7 cellular contexts compared by ENCODE assay signal in the genomic region with DNA sequence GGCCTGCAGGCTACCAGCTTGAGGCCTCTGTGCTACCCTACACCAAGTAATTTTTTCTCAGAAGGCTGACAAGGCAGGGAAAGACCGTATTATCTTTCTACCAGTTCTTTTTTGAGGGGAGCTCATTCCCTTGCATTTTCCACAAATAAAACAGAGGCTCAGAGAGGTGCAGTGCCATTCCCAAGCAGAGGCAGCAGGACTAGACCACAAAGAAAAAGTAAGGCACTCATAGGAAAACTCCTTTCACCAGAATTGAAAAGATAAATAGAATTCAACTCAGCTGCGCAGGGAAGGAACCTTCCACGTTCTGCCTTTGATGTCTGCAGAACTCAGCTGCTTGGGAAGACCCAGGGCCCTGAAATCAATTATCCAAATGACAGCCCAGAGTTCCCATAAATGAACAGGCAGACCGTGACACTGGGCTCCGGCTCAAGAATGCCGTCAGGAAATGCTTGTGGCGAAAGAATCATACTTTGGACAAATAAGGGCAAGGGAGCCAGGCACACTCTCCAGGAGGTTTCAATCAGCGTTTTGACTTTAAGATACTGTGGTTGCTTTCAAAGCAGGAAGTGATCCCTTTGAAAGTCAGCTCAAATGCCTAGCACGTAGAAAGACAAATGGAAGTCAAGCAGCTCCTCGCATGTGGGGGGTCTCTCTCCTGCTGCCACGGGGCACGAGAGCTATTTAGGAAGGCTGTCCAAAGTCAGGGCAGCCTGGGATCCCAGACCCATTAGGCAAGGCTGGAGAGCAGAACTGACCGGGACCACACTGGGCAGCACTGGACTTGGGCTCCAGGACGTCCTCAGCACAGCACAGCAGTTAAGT. TPM values are rescaled to one million over a fixed set of nuclear protein-coding genes. Genes with fewer than 3 reads are reported as not detected.
DNase-seq lines count a peak whose midpoint lies in the region; ATAC-seq and TF ChIP-seq lines count a peak whose summit lies in the region.

No MANE protein-coding gene starts in this region.

- peak overlapping the region; percentile 95 to 96 for H3K27ac ChIP-seq in esophagus (ENCODE audit: low read depth in 2 of 2, low read length in 1 of 2)
- H3K27ac ChIP-seq in muscle layer of colon (ENCODE audit: low read depth, low read length), result peak overlapping the region; percentile 99

- H3K9me3 ChIP-seq in esophagus (ENCODE audit: control insufficient read depth in 2 of 2, insufficient read depth in 1 of 2, low read depth in 1 of 2, low read length in 1 of 2), result no peaks in the 10 kb centered on the region
- no peaks in the 10 kb centered on the region for H3K9me3 ChIP-seq in muscle layer of colon (ENCODE audit: low read length)

- 14 to 34% methylated on average over 14 of the region's 14 CpGs for WGBS in esophagus, 2 donors

- H3K4me1 ChIP-seq in esophagus (ENCODE audit: control insufficient read depth in 2 of 2, insufficient read depth in 2 of 2, low read length in 1 of 2) (peaks cover 18 to 33% of the 10 kb centered on the region in 2 donors), muscle layer of colon (ENCODE audit: insufficient read depth, low read length) (peaks cover 100% of the 10 kb centered on the region)

- peak overlapping the region; percentile 46 for H3K9ac ChIP-seq in muscle layer of colon (ENCODE audit: low read length)

- peaks cover 1 to 24% of the 10 kb centered on the region in 2 donors for H3K36me3 ChIP-seq in esophagus (ENCODE audit: control insufficient read depth in 2 of 2, insufficient read depth in 2 of 2, low read length in 1 of 2)
- H3K36me3 ChIP-seq in muscle layer of colon (ENCODE audit: insufficient read depth, low read length), result peaks cover 11% of the 10 kb centered on the region

- H3K4me3 ChIP-seq in esophagus (ENCODE audit: low read depth in 1 of 2, low read length in 2 of 2) (peak overlapping the region in 1 of 2 donors; percentile 7), muscle layer of colon (ENCODE audit: low read depth in 1 of 2, low read length in 2 of 2) (peak overlapping the region; percentile 15 to 42)

- DNase-seq in HK-2 (ENCODE audit: unreplicated experiment), result peak; percentile 77
- DNase-seq in activated CD4-positive, CD25-positive, alpha-beta regulatory T cell treated with anti-CD3 and anti-CD28 coated beads, Interleukin-2, amount 50 U/mL, for 72 hours, result no peak

- H3K27me3 ChIP-seq in esophagus (ENCODE audit: control insufficient read depth in 1 of 2, insufficient read depth in 2 of 2, low read length in 2 of 2), result no peaks in the 10 kb centered on the region
- no peaks in the 10 kb centered on the region for H3K27me3 ChIP-seq in muscle layer of colon (ENCODE audit: control insufficient read depth in 1 of 2, insufficient read depth in 2 of 2, low read length in 2 of 2)

- peak; percentile 84 for ATAC-seq in SK-N-SH treated with all-trans-retinoic acid at 6 μM for 48 hours
- ATAC-seq in GM21515 (IDR thresholded peaks at IDR 0.05; ENCODE audit: unreplicated experiment), result no peak
- ATAC-seq in GM21723 (IDR thresholded peaks at IDR 0.05; ENCODE audit: unreplicated experiment), result no peak

TF ChIP-seq in SK-N-SH treated with all-trans-retinoic acid at 6 μM for 48 hours, 23 proteins besides CTCF, POLR2A, EP300 and RAD21 (continues in another document):
- TF ChIP-seq ARNTL (CRISPR knock-in tag; IDR thresholded peaks at IDR 0.05; ENCODE audit: borderline replicate concordance, low read depth) (no peak), TOX (CRISPR knock-in tag; IDR thresholded peaks at IDR 0.05; ENCODE audit: borderline replicate concordance) (peak; percentile 73), ZFP30 (CRISPR knock-in tag; IDR thresholded peaks at IDR 0.05) (no peak), TCF4 (CRISPR knock-in tag; IDR thresholded peaks at IDR 0.05; ENCODE audit: borderline replicate concordance) (no peak; the same call in 1 of the 2 replicates), RARB (CRISPR knock-in tag; IDR thresholded peaks at IDR 0.05) (no peak), ISL1 (CRISPR knock-in tag; IDR thresholded peaks at IDR 0.05) (peak; percentile 76), POU6F1 (CRISPR knock-in tag; IDR thresholded peaks at IDR 0.05; ENCODE audit: borderline replicate concordance, low read depth) (no peak), CREB5 (CRISPR knock-in tag; IDR thresholded peaks at IDR 0.05; ENCODE audit: low read depth) (no peak), GLIS3 (CRISPR knock-in tag; IDR thresholded peaks at IDR 0.05) (no peak), ZNF565 (CRISPR knock-in tag; conservative IDR thresholded peaks at IDR 0.05; ENCODE audit: low read depth) (no peak), ZNF8 (CRISPR knock-in tag; IDR thresholded peaks at IDR 0.05) (no peak), CSDC2 (CRISPR knock-in tag; IDR thresholded peaks at IDR 0.05) (no peak), BACH2 (CRISPR knock-in tag; IDR thresholded peaks at IDR 0.05; ENCODE audit: borderline replicate concordance) (no peak), SNAI2 (CRISPR knock-in tag; IDR thresholded peaks at IDR 0.05) (no peak), ESRRG (CRISPR knock-in tag; IDR thresholded peaks at IDR 0.05) (no peak), PPARA (CRISPR knock-in tag; IDR thresholded peaks at IDR 0.05; ENCODE audit: borderline replicate concordance) (no peak), ZNF70 (CRISPR knock-in tag; IDR thresholded peaks at IDR 0.05) (no peak)
- TF ChIP-seq, protein P1, sequence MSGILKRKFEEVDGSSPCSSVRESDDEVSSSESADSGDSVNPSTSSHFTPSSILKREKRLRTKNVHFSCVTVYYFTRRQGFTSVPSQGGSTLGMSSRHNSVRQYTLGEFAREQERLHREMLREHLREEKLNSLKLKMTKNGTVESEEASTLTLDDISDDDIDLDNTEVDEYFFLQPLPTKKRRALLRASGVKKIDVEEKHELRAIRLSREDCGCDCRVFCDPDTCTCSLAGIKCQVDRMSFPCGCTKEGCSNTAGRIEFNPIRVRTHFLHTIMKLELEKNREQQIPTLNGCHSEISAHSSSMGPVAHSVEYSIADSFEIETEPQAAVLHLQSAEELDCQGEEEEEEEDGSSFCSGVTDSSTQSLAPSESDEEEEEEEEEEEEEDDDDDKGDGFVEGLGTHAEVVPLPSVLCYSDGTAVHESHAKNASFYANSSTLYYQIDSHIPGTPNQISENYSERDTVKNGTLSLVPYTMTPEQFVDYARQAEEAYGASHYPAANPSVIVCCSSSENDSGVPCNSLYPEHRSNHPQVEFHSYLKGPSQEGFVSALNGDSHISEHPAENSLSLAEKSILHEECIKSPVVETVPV (CRISPR knock-in tag; IDR thresholded peaks at IDR 0.05), result no peak
- TF ChIP-seq, protein P2, sequence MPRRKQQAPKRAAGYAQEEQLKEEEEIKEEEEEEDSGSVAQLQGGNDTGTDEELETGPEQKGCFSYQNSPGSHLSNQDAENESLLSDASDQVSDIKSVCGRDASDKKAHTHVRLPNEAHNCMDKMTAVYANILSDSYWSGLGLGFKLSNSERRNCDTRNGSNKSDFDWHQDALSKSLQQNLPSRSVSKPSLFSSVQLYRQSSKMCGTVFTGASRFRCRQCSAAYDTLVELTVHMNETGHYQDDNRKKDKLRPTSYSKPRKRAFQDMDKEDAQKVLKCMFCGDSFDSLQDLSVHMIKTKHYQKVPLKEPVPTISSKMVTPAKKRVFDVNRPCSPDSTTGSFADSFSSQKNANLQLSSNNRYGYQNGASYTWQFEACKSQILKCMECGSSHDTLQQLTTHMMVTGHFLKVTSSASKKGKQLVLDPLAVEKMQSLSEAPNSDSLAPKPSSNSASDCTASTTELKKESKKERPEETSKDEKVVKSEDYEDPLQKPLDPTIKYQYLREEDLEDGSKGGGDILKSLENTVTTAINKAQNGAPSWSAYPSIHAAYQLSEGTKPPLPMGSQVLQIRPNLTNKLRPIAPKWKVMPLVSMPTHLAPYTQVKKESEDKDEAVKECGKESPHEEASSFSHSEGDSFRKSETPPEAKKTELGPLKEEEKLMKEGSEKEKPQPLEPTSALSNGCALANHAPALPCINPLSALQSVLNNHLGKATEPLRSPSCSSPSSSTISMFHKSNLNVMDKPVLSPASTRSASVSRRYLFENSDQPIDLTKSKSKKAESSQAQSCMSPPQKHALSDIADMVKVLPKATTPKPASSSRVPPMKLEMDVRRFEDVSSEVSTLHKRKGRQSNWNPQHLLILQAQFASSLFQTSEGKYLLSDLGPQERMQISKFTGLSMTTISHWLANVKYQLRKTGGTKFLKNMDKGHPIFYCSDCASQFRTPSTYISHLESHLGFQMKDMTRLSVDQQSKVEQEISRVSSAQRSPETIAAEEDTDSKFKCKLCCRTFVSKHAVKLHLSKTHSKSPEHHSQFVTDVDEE (CRISPR knock-in tag; IDR thresholded peaks at IDR 0.05), result no peak

RNA-seq across cellular contexts. Expression of gene KCTD10, which starts 14.0 kb away (rescaled TPM):
- polyA plus RNA-seq in esophagus, result 10 to 100 TPM; 15.4 to 28.2 TPM

RNA-seq across cellular contexts. Expression of gene UBE3B, which starts 14.4 kb away (rescaled TPM):
- polyA plus RNA-seq in esophagus, result 10 to 100 TPM; 12.6 to 14.0 TPM
